In the genomic region with DNA sequence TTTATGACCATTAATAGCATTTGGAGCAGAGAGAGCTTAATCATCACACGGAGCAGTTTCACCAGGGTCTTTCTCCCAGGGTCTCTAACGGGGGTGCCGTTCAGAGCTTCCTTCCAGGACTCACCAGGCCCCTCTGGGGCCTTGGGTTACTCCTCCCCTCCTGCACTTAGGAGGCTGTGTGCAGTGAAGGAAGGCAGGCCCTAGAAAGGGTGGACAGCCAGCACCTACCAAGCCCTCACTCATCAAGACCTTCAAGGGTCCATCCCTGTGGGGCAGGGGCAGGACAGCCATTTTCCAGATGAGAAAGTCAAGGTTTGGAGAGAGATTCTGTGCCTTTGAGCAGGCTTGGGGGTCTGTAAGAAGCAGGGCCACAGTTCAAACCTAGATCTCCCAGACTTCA, we compare ENCODE assay signal across 21 cellular contexts.
"Had no signal": no experiment of that assay in that cellular context is flagged by ENCODE, and none has a peak within 500 bp of the region (broad histone marks: within the 10 kb centered on the region; RNA-seq: fewer than 3 reads in every experiment).

No MANE protein-coding gene starts in this region.

- H3K4me3 Mint-ChIP-seq: dendritic cell treated with granulocyte-macrophage colony-stimulating factor and Interleukin-4, amounts not matched to agents 40 ng/mL and 50 ng/mL, for 4 days; mesothelial cell of epicardium; nephron; stimulated activated effector memory CD8-positive, alpha-beta T cell treated with anti-CD3 and anti-CD28 coated beads, Interleukin-12 subunit alpha, Interleukin-12 subunit beta, amount 100 ng/mL, for 72 hours; type B pancreatic cell had no signal

- DNase-seq: effector memory CD8-positive, alpha-beta T cell; esophagus squamous epithelium; foreskin fibroblast; glutamatergic neuron; islet precursor cell; occipital lobe; stimulated activated CD4-positive, alpha-beta T cell treated with anti-CD3 and anti-CD28 coated beads, Interleukin-4, amount 100 ng/mL, for 1 hour; stimulated activated CD8-positive, alpha-beta memory T cell treated with anti-CD3 and anti-CD28 coated beads, Interleukin-4, amount 100 ng/mL, for 48 hours; stimulated activated naive CD8-positive, alpha-beta T cell treated with anti-CD3 and anti-CD28 coated beads, Interleukin-15, Interleukin-2, amounts not matched to agents 100 U/mL and 50 U/mL, for 24 hours; thyroid gland; uterus had no signal

- H3K27ac ChIP-seq: esophagus squamous epithelium, gastroesophageal sphincter, parathyroid adenoma, suprapubic skin, thyroid gland, uterus had no signal

- ATAC-seq: effector memory CD8-positive, alpha-beta T cell; gastroesophageal sphincter; left lobe of liver; stimulated activated effector memory CD8-positive, alpha-beta T cell treated with anti-CD3 and anti-CD28 coated beads, Interleukin-12 subunit alpha, Interleukin-12 subunit beta, amount 100 ng/mL, for 72 hours; stimulated activated naive CD8-positive, alpha-beta T cell treated with anti-CD3 and anti-CD28 coated beads, Interleukin-15, Interleukin-2, amounts not matched to agents 100 U/mL and 50 U/mL, for 24 hours had no signal

- H3K27me3 Mint-ChIP-seq: dendritic cell treated with granulocyte-macrophage colony-stimulating factor and Interleukin-4, amounts not matched to agents 40 ng/mL and 50 ng/mL, for 4 days; effector memory CD8-positive, alpha-beta T cell had no signal

- H3K9me3 ChIP-seq: esophagus squamous epithelium, gastroesophageal sphincter, suprapubic skin, thyroid gland, uterus had no signal

- H3K27ac Mint-ChIP-seq: dendritic cell treated with granulocyte-macrophage colony-stimulating factor and Interleukin-4, amounts not matched to agents 40 ng/mL and 50 ng/mL, for 4 days; effector memory CD8-positive, alpha-beta T cell; mesothelial cell of epicardium; stimulated activated effector memory CD8-positive, alpha-beta T cell treated with anti-CD3 and anti-CD28 coated beads, Interleukin-12 subunit alpha, Interleukin-12 subunit beta, amount 100 ng/mL, for 72 hours; type B pancreatic cell had no signal

- H3K27me3 ChIP-seq: esophagus squamous epithelium, gastroesophageal sphincter, suprapubic skin, thyroid gland, uterus had no signal

- H3K36me3 ChIP-seq: esophagus squamous epithelium, gastroesophageal sphincter, suprapubic skin, thyroid gland, uterus had no signal

- H3K4me3 ChIP-seq: esophagus squamous epithelium, gastroesophageal sphincter, smooth muscle cell, suprapubic skin, thyroid gland, uterus had no signal

- H3K9me3 Mint-ChIP-seq: dendritic cell treated with granulocyte-macrophage colony-stimulating factor and Interleukin-4, amounts not matched to agents 40 ng/mL and 50 ng/mL, for 4 days; effector memory CD8-positive, alpha-beta T cell; mesothelial cell of epicardium; nephron; stimulated activated effector memory CD8-positive, alpha-beta T cell treated with anti-CD3 and anti-CD28 coated beads, Interleukin-12 subunit alpha, Interleukin-12 subunit beta, amount 100 ng/mL, for 72 hours; type B pancreatic cell had no signal

- H3K36me3 Mint-ChIP-seq: mesothelial cell of epicardium; stimulated activated effector memory CD8-positive, alpha-beta T cell treated with anti-CD3 and anti-CD28 coated beads, Interleukin-12 subunit alpha, Interleukin-12 subunit beta, amount 100 ng/mL, for 72 hours; type B pancreatic cell had no signal

- H3K4me1 ChIP-seq: esophagus squamous epithelium, gastroesophageal sphincter, parathyroid adenoma, suprapubic skin, thyroid gland, uterus had no signal
